ENCODE assay signal across 13 cellular contexts in genomic region chr6:15457903-15458530, GRCh38.
A peak's percentile ranks its signal among the peaks of the same experiment; 100 is the strongest.
DNase-seq lines count a peak whose midpoint lies in the region; ATAC-seq and TF ChIP-seq lines count a peak whose summit lies in the region.
"Had no signal": no experiment of that assay in that cellular context is flagged by ENCODE, and none has a peak within 500 bp of the region (broad histone marks: within the 10 kb centered on the region; RNA-seq: fewer than 3 reads in every experiment).

No MANE protein-coding gene starts in this region.

- H3K36me3 Mint-ChIP-seq in activated CD8-positive, alpha-beta T cell treated with anti-CD3 and anti-CD28 coated beads for 36 hours (ENCODE audit: low read depth) = peaks cover 23% of the 10 kb centered on the region

- POLR2A ChIA-PET in activated CD8-positive, alpha-beta T cell treated with anti-CD3 and anti-CD28 coated beads for 36 hours (lab: Charles Lee) = no interaction called here

- H3K4me3 Mint-ChIP-seq in activated CD8-positive, alpha-beta T cell treated with anti-CD3 and anti-CD28 coated beads for 36 hours = no peak overlapping the region

- CTCF ChIA-PET in activated CD8-positive, alpha-beta T cell treated with anti-CD3 and anti-CD28 coated beads for 36 hours (lab: Charles Lee) = interaction anchor here (2.3 kb wide), 1 partner anchor 17 kb away, joined by 13 read pairs; no protein-coding TSS in a partner anchor

- intact Hi-C loops in activated CD8-positive, alpha-beta T cell treated with anti-CD3 and anti-CD28 coated beads for 36 hours (cut with micrococcal nuclease) = no loop called here
- intact Hi-C loops in left colon (cut with DNase I, micrococcal nuclease) = no loop called here

- H3K4me1 Mint-ChIP-seq in activated CD8-positive, alpha-beta T cell treated with anti-CD3 and anti-CD28 coated beads for 36 hours (ENCODE audit: low read depth) = peaks cover 43% of the 10 kb centered on the region

- no peak for TF ChIP-seq CTCF in activated CD8-positive, alpha-beta T cell treated with anti-CD3 and anti-CD28 coated beads for 36 hours (IDR thresholded peaks at IDR 0.05)

- DNase-seq in NCI-H1436 (lab: John Stamatoyannopoulos, UW) = peak; percentile 7
- DNase-seq in NCI-H1436 treated with DMSO at 0.1 percent for 48 hours (lab: John Stamatoyannopoulos, UW) = no peak
- DNase-seq in NCI-H748 (lab: John Stamatoyannopoulos, UW; ENCODE audit: unreplicated experiment) = peak; percentile 66
- DNase-seq in retina = peak; percentile 59
- DNase-seq in activated CD8-positive, alpha-beta T cell treated with anti-CD3 and anti-CD28 coated beads for 36 hours = no peak
- no peak for DNase-seq in MV-4-11 (lab: John Stamatoyannopoulos, UW)
- DNase-seq in left colon = no peak
- DNase-seq: activated CD8-positive, alpha-beta memory T cell treated with anti-CD3 and anti-CD28 coated beads, Interleukin-2, amount 50 U/mL, for 4 hours; effector CD8-positive, alpha-beta T cell; left ventricle myocardium superior; Peyer's patch; stimulated activated CD4-positive, alpha-beta T cell treated with anti-CD3 and anti-CD28 coated beads, Interleukin-4, amount 100 ng/mL, for 4 hours had no signal

- ATAC-seq in HG02610 (IDR thresholded peaks at IDR 0.05; ENCODE audit: unreplicated experiment) (peak; percentile 62), left colon (no peak)
- no peak for ATAC-seq in activated CD8-positive, alpha-beta T cell treated with anti-CD3 and anti-CD28 coated beads for 36 hours
- ATAC-seq: left ventricle myocardium superior had no signal

- H3K27ac Mint-ChIP-seq in activated CD8-positive, alpha-beta T cell treated with anti-CD3 and anti-CD28 coated beads for 36 hours = no peak overlapping the region

- H3K9me3 Mint-ChIP-seq in activated CD8-positive, alpha-beta T cell treated with anti-CD3 and anti-CD28 coated beads for 36 hours = no peaks in the 10 kb centered on the region

- H3K27me3 Mint-ChIP-seq in activated CD8-positive, alpha-beta T cell treated with anti-CD3 and anti-CD28 coated beads for 36 hours = no peaks in the 10 kb centered on the region

Comparison
In these comparisons a context has a peak if more than half of its experiments do, and no peak if none do; other contexts are left out.
1. DNase-seq: peak in NCI-H1436 (single experiment), NCI-H748 (single experiment) and retina (single experiment); none in NCI-H1436 treated with DMSO at 0.1 percent for 48 hours (single experiment), activated CD8-positive, alpha-beta T cell treated with anti-CD3 and anti-CD28 coated beads for 36 hours (single experiment), MV-4-11 (single experiment) and left colon (0 of 2).